Comparison of ENCODE assay signal across 8 cellular contexts in genomic region chr9:136949817-136950655, GRCh38. TPM values are rescaled to one million over a fixed set of nuclear protein-coding genes. Genes with fewer than 3 reads are reported as not detected.
A peak's percentile ranks its signal among the peaks of the same experiment; 100 is the strongest.
DNase-seq lines count a peak whose midpoint lies in the region; ATAC-seq, FAIRE-seq and TF ChIP-seq lines count a peak whose summit lies in the region.

No MANE protein-coding gene starts in this region.

- DNase-seq in GM12891 (ENCODE audit: insufficient read length, low spot score) (peak; percentile 100), NCI-H1417 treated with DMSO at 0.1 percent for 48 hours (lab: John Stamatoyannopoulos, UW) (peak; percentile 77), T-helper 1 cell (peak; percentile 93 to 96 (median 94)), right cardiac atrium (peak; percentile 93 to 98 (median 97)), pulmonary artery endothelial cell (ENCODE audit: low read depth, low spot score) (peak; percentile 45), uterus (peak; percentile 89 to 92)

- no peaks in the 10 kb centered on the region for H3K27me3 ChIP-seq in right cardiac atrium (ENCODE audit: control insufficient read depth, insufficient read depth)
- H3K27me3 ChIP-seq in uterus: no peaks in the 10 kb centered on the region

- FAIRE-seq in GM12891 (lab: Jason Lieb, UNC): peak; percentile 100

- intact Hi-C loops in right cardiac atrium (cut with DNase I): loop anchor here (5.0 to 10.0 kb wide), 7 partner anchors 32 to 155 kb away; partner anchors contain the start of genes ABCA2 (in 2 of the 4), AJM1 (in 1 of the 4), CCDC183 (in 1 of the 4) and FUT7 (in 1 of the 4)
- intact Hi-C loops in uterus (cut with DNase I; ENCODE audit: low total_unique reads): no loop called here

- no peaks in the 10 kb centered on the region for H3K36me3 ChIP-seq in uterus

- H3K4me1 ChIP-seq in right cardiac atrium (ENCODE audit: control insufficient read depth, insufficient read depth, low read length): no peaks in the 10 kb centered on the region
- H3K4me1 ChIP-seq in uterus: no peaks in the 10 kb centered on the region

- peak; percentile 87 for ATAC-seq in HG02798 (IDR thresholded peaks at IDR 0.05; ENCODE audit: poor library complexity, unreplicated experiment)
- peak; percentile 85 for ATAC-seq in right cardiac atrium

- H3K4me3 ChIP-seq in right cardiac atrium (ENCODE audit: low read length) (peak overlapping the region; percentile 52), uterus (peak overlapping the region; percentile 39 to 45)

- TF ChIP-seq POLR2A in GM12891 (IDR thresholded peaks at IDR 0.05; ENCODE audit: low read depth, low read length) (no peak; the same call in 1 of the 2 replicates), uterus (IDR thresholded peaks at IDR 0.05) (peak; percentile 46 to 66)

- H3K27ac ChIP-seq in angular gyrus (ENCODE audit: low read depth, low read length) (peak overlapping the region; percentile 99), right cardiac atrium (ENCODE audit: low read length) (peak overlapping the region; percentile 59), uterus (peak overlapping the region; percentile 48 to 67)

- H3K9me3 ChIP-seq in right cardiac atrium (ENCODE audit: control insufficient read depth, low read length) (no peaks in the 10 kb centered on the region), uterus (no peaks in the 10 kb centered on the region)

- peak in 2 of 4 experiments; percentile 29 to 31 for TF ChIP-seq CTCF in uterus (IDR thresholded peaks at IDR 0.05)

- 2% methylated on average over 63 of the region's 63 CpGs for WGBS in right cardiac atrium

TF ChIP-seq in GM12891, 5 proteins besides CTCF, POLR2A, EP300 and RAD21:
- TF ChIP-seq POLR2AphosphoS5 (IDR thresholded peaks at IDR 0.05; ENCODE audit: low read depth, low read length): no peak
- no peak for TF ChIP-seq PAX5 (IDR thresholded peaks at IDR 0.05; ENCODE audit: insufficient read depth, low read length, severe bottlenecking)
- TF ChIP-seq TAF1 (IDR thresholded peaks at IDR 0.05; ENCODE audit: low read depth, low read length): no peak
- TF ChIP-seq SPI1 (IDR thresholded peaks at IDR 0.05; ENCODE audit: low read depth, low read length): no peak
- no peak for TF ChIP-seq POU2F2 (IDR thresholded peaks at IDR 0.05; ENCODE audit: low read depth, low read length)

RNA-seq across cellular contexts. Expression of gene LCN12, which starts 2.0 kb away (rescaled TPM):
- polyA plus RNA-seq in GM12891 (2012; ENCODE audit: low read depth, missing spikeins): 0.46 TPM
- total RNA-seq in right cardiac atrium (10 to 100 TPM in 3 of 4 donors, 1 to 10 TPM in 1; 9.8 to 21.2 (median 13.1) TPM), pulmonary artery endothelial cell (not detected in 2 replicates), uterus (10 to 100 TPM in 2 of 4 donors, 1 to 10 TPM in 1, not detected in 1; 5.4 to 43.2 (median 10.3) TPM)
- 7.0 TPM for polyA plus RNA-seq in right cardiac atrium

RNA-seq across cellular contexts. Expression of gene C8G, which starts 5.0 kb away (rescaled TPM):
- polyA plus RNA-seq in GM12891 (2012; ENCODE audit: low read depth, missing spikeins): 0.47 TPM
- 1 to 10 TPM; 1.0 to 1.8 (median 1.4) TPM for total RNA-seq in right cardiac atrium
- polyA plus RNA-seq in right cardiac atrium: 1.4 TPM
- total RNA-seq in pulmonary artery endothelial cell: 0.67 TPM in 1 of 2 replicates, not detected in the other
- total RNA-seq in uterus: not detected

RNA-seq across cellular contexts. Expression of gene FBXW5, which starts 5.5 kb away (rescaled TPM):
- 40.9 TPM for polyA plus RNA-seq in GM12891 (2012; ENCODE audit: low read depth, missing spikeins)
- total RNA-seq in right cardiac atrium (100 to 1,000 TPM; 108 to 139 (median 120) TPM), pulmonary artery endothelial cell (171 and 182 TPM in 2 replicates), uterus (100 to 1,000 TPM in 1 of 4 donors, 10 to 100 TPM in 3; 67.4 to 111 (median 75.3) TPM)
- polyA plus RNA-seq in right cardiac atrium: 150 TPM

RNA-seq across cellular contexts. Expression of gene PTGDS, which starts 27.3 kb away (rescaled TPM):
- not detected for polyA plus RNA-seq in GM12891 (2012; ENCODE audit: low read depth, missing spikeins)
- total RNA-seq in right cardiac atrium: 1,000 to 10,000 TPM; 3,127 to 5,556 (median 4,402) TPM
- 6,981 TPM for polyA plus RNA-seq in right cardiac atrium
- not detected in 2 replicates for total RNA-seq in pulmonary artery endothelial cell
- total RNA-seq in uterus: 100 to 1,000 TPM in 1 of 4 donors, 10 to 100 TPM in 3; 13.5 to 116 (median 58.8) TPM

RNA-seq across cellular contexts. Expression of gene LCNL1, which starts 32.8 kb away (rescaled TPM):
- polyA plus RNA-seq in GM12891 (2012; ENCODE audit: low read depth, missing spikeins): not detected
- total RNA-seq in right cardiac atrium: 10 to 100 TPM in 2 of 4 donors, 1 to 10 TPM in 2; 4.3 to 16.7 (median 9.7) TPM
- polyA plus RNA-seq in right cardiac atrium: 2.4 TPM
- total RNA-seq in pulmonary artery endothelial cell: not detected in 2 replicates
- total RNA-seq in uterus: 1 to 10 TPM in 1 of 4 donors, under 1 TPM in 3; under 0.01 to 6.9 (median 0.54) TPM

Comparison
In these comparisons a context has a peak if more than half of its experiments do, and no peak if none do; other contexts are left out.
1. Peak in every context shown above with its lines: DNase-seq, ATAC-seq, H3K4me3 ChIP-seq and H3K27ac ChIP-seq.
2. DNase-seq: peak in every context shown above with its lines; median percentile 100 in GM12891; 97 in right cardiac atrium; 94 in T-helper 1 cell; 90 in uterus; 77 in NCI-H1417 treated with DMSO at 0.1 percent for 48 hours; 45 in pulmonary artery endothelial cell.